ENCODE assay signal across 1 cellular context in the genomic region with DNA sequence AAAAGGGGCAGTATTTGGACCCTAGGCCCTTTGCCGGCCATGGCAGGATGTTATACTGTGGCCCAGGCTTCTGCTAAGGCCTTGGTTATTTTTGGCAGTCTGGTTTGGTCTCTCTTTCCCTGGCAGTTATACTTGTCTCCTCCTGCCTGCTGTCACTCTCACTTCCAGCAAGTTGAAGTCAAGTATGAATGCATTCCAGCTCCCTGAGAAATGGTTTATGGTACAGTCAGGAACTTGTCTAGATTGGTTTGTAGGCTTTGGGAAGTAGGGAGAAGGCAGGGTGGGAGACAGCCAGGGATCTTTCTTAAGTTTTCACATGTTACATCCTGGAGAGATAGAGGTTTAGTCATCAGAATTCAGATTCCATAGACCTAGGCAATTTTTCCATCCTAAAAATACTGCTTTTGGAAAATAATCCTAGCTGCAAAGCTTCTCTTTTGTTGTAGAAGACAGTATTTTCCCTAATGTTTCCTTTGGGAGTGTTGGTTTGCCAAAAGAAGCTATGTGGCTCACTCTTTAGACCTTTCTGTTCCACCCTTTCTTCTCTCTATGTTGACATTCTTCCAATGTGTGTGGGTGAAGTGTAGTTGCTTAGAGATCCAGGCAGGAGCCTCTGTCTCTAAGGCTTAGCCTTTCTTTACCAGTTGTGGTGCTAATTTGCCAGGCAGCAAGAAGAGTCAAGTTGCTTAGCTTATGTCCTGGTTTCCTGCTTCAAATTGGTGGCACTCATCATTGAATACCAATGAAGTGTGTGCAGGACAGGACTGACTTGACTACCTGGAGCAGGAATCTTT.
TF ChIP-seq lines count a peak whose summit lies in the region.

No MANE protein-coding gene starts in this region.

TF ChIP-seq in HepG2, 621 proteins besides CTCF, POLR2A, EP300 and RAD21:
- TF ChIP-seq ADNP (CRISPR knock-in tag; IDR thresholded peaks at IDR 0.05), result no peak
- no peak for TF ChIP-seq TBX2 (CRISPR knock-in tag; IDR thresholded peaks at IDR 0.05; ENCODE audit: borderline replicate concordance)
- TF ChIP-seq NFYB (CRISPR knock-in tag; IDR thresholded peaks at IDR 0.05), result no peak
- no peak for TF ChIP-seq FOXJ3 (CRISPR knock-in tag; IDR thresholded peaks at IDR 0.05; ENCODE audit: borderline replicate concordance)
- no peak for TF ChIP-seq POLR2AphosphoS5 (IDR thresholded peaks at IDR 0.05; ENCODE audit: low read depth, low read length)
- TF ChIP-seq ZSCAN31 (CRISPR knock-in tag; IDR thresholded peaks at IDR 0.05; ENCODE audit: low read depth), result no peak
- TF ChIP-seq SP140L (CRISPR knock-in tag; IDR thresholded peaks at IDR 0.05; ENCODE audit: borderline replicate concordance), result no peak
